ENCODE assay signal across 18 cellular contexts in genomic region chr9:70324963-70325362, GRCh38.
DNase-seq lines count a peak whose midpoint lies in the region; ATAC-seq and TF ChIP-seq lines count a peak whose summit lies in the region.
"Had no signal": no experiment of that assay in that cellular context is flagged by ENCODE, and none has a peak within 500 bp of the region (broad histone marks: within the 10 kb centered on the region; RNA-seq: fewer than 3 reads in every experiment).

No MANE protein-coding gene starts in this region.

- DNase-seq in ELR (ENCODE audit: low read depth) (peak; percentile 85), MV-4-11 (lab: John Stamatoyannopoulos, UW) (peak; percentile 86), epithelial cell of proximal tubule (ENCODE audit: low read depth) (peak; percentile 9), skeletal muscle cell (ENCODE audit: low read depth) (peak; percentile 52), H4 (ENCODE audit: low spot score) (no peak)
- DNase-seq in stimulated activated naive CD8-positive, alpha-beta T cell treated with anti-CD3 and anti-CD28 coated beads, Interleukin-15, amount 100 ng/mL, for 72 hours: no peak
- DNase-seq in activated CD8-positive, alpha-beta memory T cell treated with anti-CD3 and anti-CD28 coated beads, Interleukin-2, amount 50 U/mL, for 4 hours: no peak
- DNase-seq: activated CD4-positive, CD25-positive, alpha-beta regulatory T cell; activated naive CD4-positive, alpha-beta T cell; CD8-positive, alpha-beta T cell; H7; NCI-H774; retina; testis had no signal

- H3K4me3 ChIP-seq in epithelial cell of proximal tubule (ENCODE audit: low read depth, low read length): no peak overlapping the region
- no peak overlapping the region for H3K4me3 ChIP-seq in skeletal muscle cell (ENCODE audit: low read depth, low read length)
- H3K4me3 ChIP-seq: GM12878, testis had no signal

- no peak for ATAC-seq in stimulated activated naive CD8-positive, alpha-beta T cell treated with anti-CD3 and anti-CD28 coated beads, Interleukin-15, amount 100 ng/mL, for 72 hours
- ATAC-seq: CD8-positive, alpha-beta T cell; GM12878 had no signal

- H3K4me3 Mint-ChIP-seq in stimulated activated naive CD8-positive, alpha-beta T cell treated with anti-CD3 and anti-CD28 coated beads, Interleukin-15, amount 100 ng/mL, for 72 hours: no peak overlapping the region
- H3K4me3 Mint-ChIP-seq: brain; CD8-positive, alpha-beta T cell; nephron; T-helper 1 cell treated with Interleukin-12 subunit alpha and Interleukin-12 subunit beta and Interleukin-4 antibody, amounts not matched to agents 30 μg/mL and 1 μg/mL, for 36 hours had no signal

- no peaks in the 10 kb centered on the region for H3K27me3 Mint-ChIP-seq in stimulated activated naive CD8-positive, alpha-beta T cell treated with anti-CD3 and anti-CD28 coated beads, Interleukin-15, amount 100 ng/mL, for 72 hours

- no peaks in the 10 kb centered on the region for H3K4me1 Mint-ChIP-seq in stimulated activated naive CD8-positive, alpha-beta T cell treated with anti-CD3 and anti-CD28 coated beads, Interleukin-15, amount 100 ng/mL, for 72 hours
- H3K4me1 Mint-ChIP-seq: brain, nephron had no signal

- H3K9me3 Mint-ChIP-seq in stimulated activated naive CD8-positive, alpha-beta T cell treated with anti-CD3 and anti-CD28 coated beads, Interleukin-15, amount 100 ng/mL, for 72 hours: peaks cover 11 to 13% of the 10 kb centered on the region in 2 donors

- no peak overlapping the region for H3K27ac Mint-ChIP-seq in stimulated activated naive CD8-positive, alpha-beta T cell treated with anti-CD3 and anti-CD28 coated beads, Interleukin-15, amount 100 ng/mL, for 72 hours
- H3K27ac Mint-ChIP-seq: brain; CD8-positive, alpha-beta T cell; nephron; T-helper 1 cell treated with Interleukin-12 subunit alpha and Interleukin-12 subunit beta and Interleukin-4 antibody, amounts not matched to agents 30 μg/mL and 1 μg/mL, for 36 hours had no signal

- TF ChIP-seq CTCF in epithelial cell of proximal tubule (conservative IDR thresholded peaks at IDR 0.05; ENCODE audit: low read depth, low read length): no peak

Comparison
In these comparisons a context has a peak if more than half of its experiments do, and no peak if none do; other contexts are left out.
1. DNase-seq: peak in ELR (single experiment), MV-4-11 (single experiment), epithelial cell of proximal tubule (single experiment) and skeletal muscle cell (single experiment); none in H4 (single experiment), stimulated activated naive CD8-positive, alpha-beta T cell treated with anti-CD3 and anti-CD28 coated beads, Interleukin-15, amount 100 ng/mL, for 72 hours (0 of 2) and activated CD8-positive, alpha-beta memory T cell treated with anti-CD3 and anti-CD28 coated beads, Interleukin-2, amount 50 U/mL, for 4 hours (single experiment).